Comparison of ENCODE assay signal across 10 cellular contexts in the genomic region with DNA sequence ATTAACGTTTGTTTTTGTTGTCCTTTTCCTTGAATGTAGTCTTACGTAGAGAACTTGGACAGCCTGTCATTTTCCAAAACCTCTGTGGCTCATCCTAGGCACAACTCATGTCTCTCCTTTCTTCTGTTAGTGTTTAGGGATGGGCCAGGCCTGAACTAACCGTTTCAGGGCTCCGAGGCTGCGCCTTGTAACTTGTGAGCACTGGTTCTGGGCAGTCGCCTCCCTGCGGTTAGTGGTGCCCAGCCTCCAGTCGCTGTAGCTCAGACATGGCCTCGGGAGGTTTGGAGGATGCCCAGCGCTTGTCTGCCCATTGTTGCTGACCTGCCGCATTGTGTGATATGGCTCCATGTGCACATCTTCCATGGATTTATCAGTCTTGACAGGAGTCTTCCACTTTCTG. TPM values are rescaled to one million over a fixed set of nuclear protein-coding genes. Genes with fewer than 3 reads are reported as not detected.
A peak's percentile ranks its signal among the peaks of the same experiment; 100 is the strongest.
DNase-seq lines count a peak whose midpoint lies in the region; ATAC-seq and TF ChIP-seq lines count a peak whose summit lies in the region.
"Had no signal": no experiment of that assay in that cellular context is flagged by ENCODE, and none has a peak within 500 bp of the region (broad histone marks: within the 10 kb centered on the region; RNA-seq: fewer than 3 reads in every experiment).

No MANE protein-coding gene starts in this region.

- no peaks in the 10 kb centered on the region for H3K27me3 Mint-ChIP-seq in activated CD4-positive, alpha-beta T cell treated with anti-CD3 and anti-CD28 coated beads, Interleukin-2, amount 10 ng/mL, durations not matched to agents 7 days and 5 days

- POLR2A ChIA-PET in activated CD4-positive, alpha-beta T cell treated with anti-CD3 and anti-CD28 coated beads, Interleukin-2, amount 10 ng/mL, durations not matched to agents 7 days and 5 days (lab: Charles Lee), result interaction anchor here (0.6 to 0.7 kb wide), 2 partner anchors 22 to 28 kb away, joined by 3 to 4 read pairs; no protein-coding TSS in a partner anchor

- H3K9me3 ChIP-seq in left lung (no peaks in the 10 kb centered on the region), subcutaneous abdominal adipose tissue (ENCODE audit: control insufficient read depth in 5 of 5, low read length in 5 of 5) (no peaks in the 10 kb centered on the region)

- peaks cover 45% of the 10 kb centered on the region for H3K36me3 Mint-ChIP-seq in activated CD4-positive, alpha-beta T cell treated with anti-CD3 and anti-CD28 coated beads, Interleukin-2, amount 10 ng/mL, durations not matched to agents 7 days and 5 days (ENCODE audit: low read depth)

- H3K9ac ChIP-seq in subcutaneous abdominal adipose tissue (ENCODE audit: low read length in 5 of 5), result peak overlapping the region in 1 of 5 donors; percentile 63
- H3K9ac ChIP-seq: parathyroid adenoma had no signal

- H3K4me3 ChIP-seq in left lung, result no peak overlapping the region
- H3K4me3 ChIP-seq in subcutaneous abdominal adipose tissue (ENCODE audit: low read depth in 1 of 5, low read length in 5 of 5), result peak overlapping the region in 1 of 5 donors; percentile 17

- no peaks in the 10 kb centered on the region for H3K36me3 ChIP-seq in left lung
- H3K36me3 ChIP-seq in subcutaneous abdominal adipose tissue (ENCODE audit: control insufficient read depth in 5 of 5, insufficient read depth in 5 of 5, low read length in 5 of 5), result no peaks in the 10 kb centered on the region

- H3K27ac ChIP-seq in angular gyrus (ENCODE audit: low read depth, low read length) (peak overlapping the region; percentile 79), left lung (no peak overlapping the region), subcutaneous abdominal adipose tissue (ENCODE audit: low read depth, low read length) (peak overlapping the region; percentile 77)
- H3K27ac ChIP-seq: parathyroid adenoma had no signal

- intact Hi-C loops in left lung (cut with DNase I), result no loop called here

- in situ Hi-C loops in GM13976 (cut with MboI; ENCODE audit: low sequenced_read_pairs, unreplicated experiment), result no loop called here

- H3K4me1 Mint-ChIP-seq in activated CD4-positive, alpha-beta T cell treated with anti-CD3 and anti-CD28 coated beads, Interleukin-2, amount 10 ng/mL, durations not matched to agents 7 days and 5 days, result peaks cover 86% of the 10 kb centered on the region

- no peak for TF ChIP-seq CTCF in left lung (IDR thresholded peaks at IDR 0.05)
- TF ChIP-seq CTCF in GM13976 (IDR thresholded peaks at IDR 0.05; ENCODE audit: borderline replicate concordance, control extremely low read depth, extremely low read depth, insufficient read depth, missing control alignments), result no peak

- H3K27me3 ChIP-seq in left lung (no peaks in the 10 kb centered on the region), subcutaneous abdominal adipose tissue (ENCODE audit: control insufficient read depth in 5 of 5, insufficient read depth in 4 of 5, low read length in 5 of 5) (no peaks in the 10 kb centered on the region)

- H3K27ac Mint-ChIP-seq in activated CD4-positive, alpha-beta T cell treated with anti-CD3 and anti-CD28 coated beads, Interleukin-2, amount 10 ng/mL, durations not matched to agents 7 days and 5 days, result peak overlapping the region; percentile 97

- peak; percentile 12 for ATAC-seq in left lung
- ATAC-seq in GM19328 (IDR thresholded peaks at IDR 0.05; ENCODE audit: unreplicated experiment), result no peak

- CTCF ChIA-PET in activated CD4-positive, alpha-beta T cell treated with anti-CD3 and anti-CD28 coated beads, Interleukin-2, amount 10 ng/mL, durations not matched to agents 7 days and 5 days (lab: Charles Lee), result interaction anchor here (1.0 to 2.7 kb wide), 6 partner anchors 9 to 29 kb away, joined by 3 to 11 read pairs (median 4); no protein-coding TSS in a partner anchor

- no peak for DNase-seq in activated CD4-positive, alpha-beta T cell treated with anti-CD3 and anti-CD28 coated beads, Interleukin-2, amount 10 ng/mL, durations not matched to agents 7 days and 5 days
- no peak for DNase-seq in activated CD4-positive, alpha-beta T cell treated with anti-CD3 and anti-CD28 coated beads for 4 hours
- DNase-seq in left lung (no peak), GM13976 (ENCODE audit: low spot score) (no peak), NCI-H510A (lab: John Stamatoyannopoulos, UW) (no peak)
- DNase-seq: NCI-H2029 treated with DMSO at 0.1 percent for 48 hours had no signal

- H3K9me3 Mint-ChIP-seq in activated CD4-positive, alpha-beta T cell treated with anti-CD3 and anti-CD28 coated beads, Interleukin-2, amount 10 ng/mL, durations not matched to agents 7 days and 5 days, result peaks cover 2% of the 10 kb centered on the region

- peaks cover 3 to 5% of the 10 kb centered on the region in 2 donors for H3K4me1 ChIP-seq in left lung
- H3K4me1 ChIP-seq in subcutaneous abdominal adipose tissue (ENCODE audit: control insufficient read depth in 5 of 5, insufficient read depth in 5 of 5, low read length in 5 of 5), result peaks cover 14 to 31% (median 23%) of the 10 kb centered on the region in 5 donors
- H3K4me1 ChIP-seq: parathyroid adenoma had no signal

- peak overlapping the region; percentile 66 for H3K4me3 Mint-ChIP-seq in activated CD4-positive, alpha-beta T cell treated with anti-CD3 and anti-CD28 coated beads, Interleukin-2, amount 10 ng/mL, durations not matched to agents 7 days and 5 days

RNA-seq across cellular contexts. Expression of a gene that starts 32.8 kb away (rescaled TPM):
- total RNA-seq in activated CD4-positive, alpha-beta T cell treated with anti-CD3 and anti-CD28 coated beads, Interleukin-2, amount 10 ng/mL, durations not matched to agents 7 days and 5 days, result 10 to 100 TPM; 49.3 to 56.0 TPM
- total RNA-seq in left lung, result 10 to 100 TPM; 17.6 to 20.2 TPM

Comparison
In these comparisons a context has a peak if more than half of its experiments do, and no peak if none do; other contexts are left out.
1. H3K27ac ChIP-seq: peak in angular gyrus (single experiment) and subcutaneous abdominal adipose tissue (single experiment); none in left lung (0 of 2).